ENCODE assay signal across 9 cellular contexts in genomic region chr21:42537106-42537742, GRCh38. TPM values are rescaled to one million over a fixed set of nuclear protein-coding genes. Genes with fewer than 3 reads are reported as not detected.
DNase-seq lines count a peak whose midpoint lies in the region; ATAC-seq and TF ChIP-seq lines count a peak whose summit lies in the region.
"Had no signal": no experiment of that assay in that cellular context is flagged by ENCODE, and none has a peak within 500 bp of the region (broad histone marks: within the 10 kb centered on the region; RNA-seq: fewer than 3 reads in every experiment).

No MANE protein-coding gene starts in this region.

- DNase-seq in NCI-H2029 treated with DMSO at 0.1 percent for 48 hours (lab: John Stamatoyannopoulos, UW) (peak; percentile 13), NCI-H2029 (lab: John Stamatoyannopoulos, UW) (no peak), astrocyte of the hippocampus (ENCODE audit: low read depth, low spot score) (peak; percentile 28), neural progenitor cell (ENCODE audit: low spot score) (peak; percentile 37), amniotic stem cell (lab: John Stamatoyannopoulos, UW) (no peak), esophagus squamous epithelium (lab: John Stamatoyannopoulos, UW) (no peak)

- H3K4me1 ChIP-seq in neural progenitor cell = no peaks in the 10 kb centered on the region
- peaks cover 0 to 19% (median 2%) of the 10 kb centered on the region in 3 donors for H3K4me1 ChIP-seq in esophagus squamous epithelium

- no peaks in the 10 kb centered on the region for H4K20me1 ChIP-seq in neural progenitor cell (ENCODE audit: low read depth)

- peaks cover 5% of the 10 kb centered on the region for H3K36me3 Mint-ChIP-seq in IgD-negative memory B cell
- H3K36me3 Mint-ChIP-seq in neural progenitor cell = no peaks in the 10 kb centered on the region

- peak overlapping the region; percentile 90 to 97 (median 92) for H3K27ac Mint-ChIP-seq in IgD-negative memory B cell
- peak overlapping the region; percentile 76 for H3K27ac Mint-ChIP-seq in neural progenitor cell

- WGBS in esophagus squamous epithelium, 2 donors = 69 to 89% methylated on average over 3 to 4 of the region's 4 CpGs

- H3K4me3 ChIP-seq in neural progenitor cell (no peak overlapping the region), esophagus squamous epithelium (no peak overlapping the region)

- no peaks in the 10 kb centered on the region for H3K27me3 ChIP-seq in neural progenitor cell
- H3K27me3 ChIP-seq in esophagus squamous epithelium = no peaks in the 10 kb centered on the region

- H3K4me1 Mint-ChIP-seq in IgD-negative memory B cell (peaks cover 45 to 52% (median 50%) of the 10 kb centered on the region in 3 donors), neural progenitor cell (peaks cover 28% of the 10 kb centered on the region)

- H3K9me3 ChIP-seq in neural progenitor cell (ENCODE audit: low read depth) (no peaks in the 10 kb centered on the region), esophagus squamous epithelium (no peaks in the 10 kb centered on the region)

- no peaks in the 10 kb centered on the region for H3K79me2 ChIP-seq in neural progenitor cell (ENCODE audit: low read depth)

- H3K27ac ChIP-seq in neural progenitor cell (no peak overlapping the region), esophagus squamous epithelium (no peak overlapping the region)

- H3F3A ChIP-seq in neural progenitor cell (ENCODE audit: low read depth) = no peaks in the 10 kb centered on the region

- TF ChIP-seq CTCF in neural progenitor cell (IDR thresholded peaks at IDR 0.05) = peak; percentile 55
- TF ChIP-seq CTCF in esophagus squamous epithelium (IDR thresholded peaks at IDR 0.05) = peak in 2 of 6 experiments; percentile 21 to 40

- H3K36me3 ChIP-seq in neural progenitor cell (no peaks in the 10 kb centered on the region), esophagus squamous epithelium (peaks cover 0 to 73% (median 0%) of the 10 kb centered on the region in 3 donors)

- ATAC-seq in esophagus mucosa = no peak

- no peak overlapping the region for H2AFZ ChIP-seq in neural progenitor cell (replicated peaks)

- no peaks in the 10 kb centered on the region for H3K27me3 Mint-ChIP-seq in IgD-negative memory B cell
- peaks cover 9% of the 10 kb centered on the region for H3K27me3 Mint-ChIP-seq in neural progenitor cell (ENCODE audit: insufficient read depth, low read depth)

- no peak for TF ChIP-seq POLR2A in esophagus squamous epithelium (IDR thresholded peaks at IDR 0.05)

- H3K9ac ChIP-seq in neural progenitor cell = no peak overlapping the region

- no peak overlapping the region for H3K4me2 ChIP-seq in neural progenitor cell

- intact Hi-C loops in esophagus squamous epithelium (cut with DNase I) = loop anchor here (10.0 kb wide), 1 partner anchor 202 kb away; no protein-coding TSS in a partner anchor

- peak overlapping the region in 2 of 4 donors; percentile 15 to 63 for H3K4me3 Mint-ChIP-seq in IgD-negative memory B cell
- H3K4me3 Mint-ChIP-seq in neural progenitor cell = no peak overlapping the region

- H3K9me3 Mint-ChIP-seq in IgD-negative memory B cell (no peaks in the 10 kb centered on the region), neural progenitor cell (no peaks in the 10 kb centered on the region)

RNA-seq across cellular contexts. Expression of gene SLC37A1, which starts 23.6 kb away (rescaled TPM):
- 14.8 TPM for polyA plus RNA-seq in IgD-negative memory B cell
- total RNA-seq in neural progenitor cell (ENCODE audit: low replicate concordance) (1.2 and 6.1 TPM in 2 replicates), esophagus mucosa (13.9 TPM), esophagus squamous epithelium (10 to 100 TPM; 10.7 to 21.1 (median 14.0) TPM)

RNA-seq across cellular contexts. Expression of gene RSPH1, which starts 41.2 kb away (rescaled TPM):
- not detected for polyA plus RNA-seq in IgD-negative memory B cell
- total RNA-seq in neural progenitor cell (ENCODE audit: low replicate concordance) (0.04 and 0.34 TPM in 2 replicates), esophagus mucosa (0.24 TPM), esophagus squamous epithelium (under 1 TPM in 1 of 4 donors, not detected in 3; 0.19 TPM)
- total RNA-seq: T-helper 1 cell treated with Interleukin-12 subunit alpha and Interleukin-12 subunit beta and Interleukin-4 antibody, amounts not matched to agents 30 ng/mL and 1 ng/mL, for 36 hours had no signal

Comparison
In these comparisons a context has a peak if more than half of its experiments do, and no peak if none do; other contexts are left out.
1. DNase-seq: peak in NCI-H2029 treated with DMSO at 0.1 percent for 48 hours (single experiment), astrocyte of the hippocampus (single experiment) and neural progenitor cell (single experiment); none in NCI-H2029 (single experiment), amniotic stem cell (single experiment) and esophagus squamous epithelium (single experiment).